ENCODE assay signal across 13 cellular contexts in the genomic region with DNA sequence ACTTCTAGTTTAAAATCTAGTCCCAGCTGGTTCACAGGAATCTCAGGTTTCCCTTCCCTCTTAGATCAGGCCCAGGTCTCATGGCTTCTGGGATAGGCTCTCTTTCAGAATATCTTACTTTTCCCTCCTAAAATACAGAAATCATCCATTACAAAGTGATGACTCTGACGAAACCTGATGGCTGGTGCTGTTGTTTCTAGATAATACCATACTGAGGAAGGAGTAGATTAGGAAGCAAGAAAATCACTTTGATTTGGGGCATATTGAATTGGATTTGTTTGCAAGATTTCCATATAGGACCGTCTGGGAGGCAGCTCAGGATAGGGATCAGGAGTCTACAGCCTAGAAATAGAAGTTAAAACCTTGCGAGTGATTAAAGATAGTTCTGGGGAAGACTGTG. TPM values are rescaled to one million over a fixed set of nuclear protein-coding genes. Genes with fewer than 3 reads are reported as not detected.
DNase-seq lines count a peak whose midpoint lies in the region; ATAC-seq, FAIRE-seq and TF ChIP-seq lines count a peak whose summit lies in the region.
"Had no signal": no experiment of that assay in that cellular context is flagged by ENCODE, and none has a peak within 500 bp of the region (broad histone marks: within the 10 kb centered on the region; RNA-seq: fewer than 3 reads in every experiment).

No MANE protein-coding gene starts in this region.

- no peak for TF ChIP-seq RAD21 in HepG2 (CRISPR knock-in tag; IDR thresholded peaks at IDR 0.05)

- POLR2A ChIA-PET in HepG2 (lab: Yijun Ruan, JAX), result interaction anchor here (1.9 kb wide), 1 partner anchor 17 kb away, joined by 9 read pairs; the partner anchor contains the start of gene ZSCAN31
- POLR2A ChIA-PET in endothelial cell of umbilical vein (lab: Charles Lee), result interaction anchor here (0.8 kb wide), 1 partner anchor 18 kb away, joined by 5 read pairs; no protein-coding TSS in a partner anchor

- TF ChIP-seq CTCF in HepG2 (CRISPR knock-in tag; IDR thresholded peaks at IDR 0.05) (no peak), right lobe of liver (IDR thresholded peaks at IDR 0.05) (no peak), endothelial cell of umbilical vein (IDR thresholded peaks at IDR 0.05; ENCODE audit: extremely low read depth in 1 of 2, insufficient read depth in 1 of 2, low read depth in 1 of 2, low read length in 2 of 2) (no peak), parathyroid adenoma (IDR thresholded peaks at IDR 0.05) (no peak), spleen (IDR thresholded peaks at IDR 0.05 in 8 of 11, conservative IDR thresholded peaks at IDR 0.05 in 3 of 11) (no peak)

- no peak overlapping the region for H3K27ac ChIP-seq in HepG2 (ENCODE audit: extremely low read length, insufficient read depth, low read length)
- H3K27ac ChIP-seq in right lobe of liver, result no peak overlapping the region
- peak overlapping the region; percentile 60 for H3K27ac ChIP-seq in endothelial cell of umbilical vein (ENCODE audit: insufficient read depth, low read depth, low read length)
- peak overlapping the region; percentile 68 for H3K27ac ChIP-seq in parathyroid adenoma
- peak overlapping the region in 1 of 8 donors; percentile 87 for H3K27ac ChIP-seq in spleen
- H3K27ac ChIP-seq: brain microvascular endothelial cell, SJCRH30 had no signal

- H2AFZ ChIP-seq in HepG2 (ENCODE audit: low read length), result no peak overlapping the region
- H2AFZ ChIP-seq in endothelial cell of umbilical vein (ENCODE audit: low read depth, low read length), result no peak overlapping the region
- no peak overlapping the region for H2AFZ ChIP-seq in parathyroid adenoma

- H3K79me2 ChIP-seq in HepG2 (ENCODE audit: insufficient read depth, low read length) (peaks cover 26% of the 10 kb centered on the region), endothelial cell of umbilical vein (ENCODE audit: control insufficient read depth, insufficient read depth, low read length) (peaks cover 27% of the 10 kb centered on the region), parathyroid adenoma (no peaks in the 10 kb centered on the region)

- H3K27me3 ChIP-seq in HepG2 (ENCODE audit: control insufficient read depth in 1 of 2, insufficient read depth in 2 of 2, low read length in 2 of 2), result no peaks in the 10 kb centered on the region; a peak in 1 of 5 replicates
- no peaks in the 10 kb centered on the region for H3K27me3 ChIP-seq in right lobe of liver
- H3K27me3 ChIP-seq in endothelial cell of umbilical vein (ENCODE audit: control insufficient read depth in 2 of 2, insufficient read depth in 2 of 2, low read length in 2 of 2), result no peaks in the 10 kb centered on the region
- H3K27me3 ChIP-seq in parathyroid adenoma (ENCODE audit: control insufficient read depth, insufficient read depth, low read length), result no peaks in the 10 kb centered on the region
- no peaks in the 10 kb centered on the region for H3K27me3 ChIP-seq in spleen (replicated peaks in 1 of 7)
- H3K27me3 ChIP-seq: brain microvascular endothelial cell, SJCRH30 had no signal

- no peaks in the 10 kb centered on the region for H3K9me1 ChIP-seq in endothelial cell of umbilical vein (replicated peaks; ENCODE audit: control insufficient read depth, extremely low read depth, insufficient read depth, low read length)

- dilution Hi-C loops in endothelial cell of umbilical vein (cut with MboI; ENCODE audit: extremely low pct_ligation_motif_present, low sequenced_read_pairs), result no loop called here

- WGBS in HepG2 (ENCODE audit: low lambda C conversion rate), result 96% methylated on average over 3 of the region's 3 CpGs
- 81% methylated on average over 3 of the region's 3 CpGs for WGBS in right lobe of liver (ENCODE audit: insufficient coverage, low coverage, low lambda C conversion rate, missing lambda C conversion rate)
- WGBS in spleen, 5 donors, result 90 to 98% (median 92%) methylated on average over 3 of the region's 3 CpGs

- DNase-seq in HepG2 (ENCODE audit: low spot score), result no peak
- no peak for DNase-seq in right lobe of liver
- no peak for DNase-seq in endothelial cell of umbilical vein (ENCODE audit: low read depth, low spot score)
- DNase-seq in spleen, result no peak
- no peak for DNase-seq in NCI-H226
- no peak for DNase-seq in hepatic stellate cell (ENCODE audit: low spot score)
- DNase-seq: activated gamma-delta T cell treated with Interleukin-2 at 50 U/mL for 16 hours; SJCRH30; stimulated activated CD4-positive, alpha-beta T cell treated with anti-CD3 and anti-CD28 coated beads, Interleukin-15, amount 100 ng/mL, for 24 hours had no signal

- H4K20me1 ChIP-seq in HepG2 (ENCODE audit: insufficient read depth, low read length), result no peaks in the 10 kb centered on the region
- no peaks in the 10 kb centered on the region for H4K20me1 ChIP-seq in endothelial cell of umbilical vein (replicated peaks; ENCODE audit: control insufficient read depth, extremely low read depth, insufficient read depth, low read length)

- H3K4me1 ChIP-seq in HepG2 (ENCODE audit: insufficient read depth, low read length) (peaks cover 40% of the 10 kb centered on the region), right lobe of liver (peaks cover 0 to 29% (median 5%) of the 10 kb centered on the region in 4 donors), endothelial cell of umbilical vein (ENCODE audit: control insufficient read depth, extremely low read depth, insufficient read depth, low read length) (peaks cover 44% of the 10 kb centered on the region), parathyroid adenoma (peaks cover 8% of the 10 kb centered on the region), spleen (peaks cover 22 to 69% (median 39%) of the 10 kb centered on the region in 6 donors)
- H3K4me1 ChIP-seq: SJCRH30 had no signal

- TF ChIP-seq EP300 in HepG2 (IDR thresholded peaks at IDR 0.05; ENCODE audit: low read depth in 2 of 2, low read length in 2 of 2) (no peak), HepG2 (CRISPR knock-in tag; IDR thresholded peaks at IDR 0.05; ENCODE audit: borderline replicate concordance) (no peak)

- no peak for ATAC-seq in HepG2
- no peak for ATAC-seq in right lobe of liver
- no peak for ATAC-seq in GM21447 (IDR thresholded peaks at IDR 0.05; ENCODE audit: unreplicated experiment)

- TF ChIP-seq POLR2A in HepG2 (IDR thresholded peaks at IDR 0.05; ENCODE audit: insufficient read depth in 1 of 2, low read depth in 2 of 2, low read length in 2 of 2) (no peak), right lobe of liver (IDR thresholded peaks at IDR 0.05) (no peak), endothelial cell of umbilical vein (IDR thresholded peaks at IDR 0.05; ENCODE audit: low read depth, low read length) (no peak), spleen (IDR thresholded peaks at IDR 0.05) (no peak)

- H3K4me2 ChIP-seq in HepG2 (ENCODE audit: low read depth, low read length), result no peak overlapping the region
- H3K4me2 ChIP-seq in endothelial cell of umbilical vein (ENCODE audit: insufficient read depth, low read length), result peak overlapping the region; percentile 44
- H3K4me2 ChIP-seq in parathyroid adenoma (ENCODE audit: low read length), result no peak overlapping the region

- no peak for FAIRE-seq in HepG2 (lab: Jason Lieb, UNC)
- FAIRE-seq in endothelial cell of umbilical vein (lab: Jason Lieb, UNC), result no peak
- FAIRE-seq: GM12891 had no signal

- intact Hi-C loops in HepG2 (cut with micrococcal nuclease; ENCODE audit: unreplicated experiment) (no loop called here), right lobe of liver (cut with DNase I) (loop anchor here in 1 of 2 donors (10.0 kb wide), 1 partner anchor 229 kb away; the partner anchor contains the start of gene ZSCAN16), endothelial cell of umbilical vein (cut with micrococcal nuclease) (no loop called here), spleen (cut with DNase I; ENCODE audit: low total_unique reads) (loop anchor here (10.0 kb wide), 1 partner anchor 219 kb away; no protein-coding TSS in a partner anchor)

- H3K9me3 ChIP-seq in HepG2 (ENCODE audit: low read length), result no peaks in the 10 kb centered on the region
- no peaks in the 10 kb centered on the region for H3K9me3 ChIP-seq in right lobe of liver
- H3K9me3 ChIP-seq in endothelial cell of umbilical vein (replicated peaks; ENCODE audit: control insufficient read depth, insufficient read depth, low read length), result no peaks in the 10 kb centered on the region
- H3K9me3 ChIP-seq in parathyroid adenoma (ENCODE audit: control insufficient read depth, low read length), result no peaks in the 10 kb centered on the region
- H3K9me3 ChIP-seq in spleen, result no peaks in the 10 kb centered on the region
- H3K9me3 ChIP-seq: SJCRH30 had no signal

- H3K36me3 ChIP-seq in HepG2 (replicated peaks in 1 of 2; ENCODE audit: control insufficient read depth in 1 of 2, insufficient read depth in 2 of 2, low read length in 2 of 2) (no peaks in the 10 kb centered on the region), right lobe of liver (no peaks in the 10 kb centered on the region), endothelial cell of umbilical vein (ENCODE audit: control insufficient read depth in 2 of 2, extremely low read depth in 1 of 2, insufficient read depth in 2 of 2, low read length in 2 of 2) (no peaks in the 10 kb centered on the region), parathyroid adenoma (ENCODE audit: control insufficient read depth, insufficient read depth, low read length) (no peaks in the 10 kb centered on the region), spleen (no peaks in the 10 kb centered on the region)
- H3K36me3 ChIP-seq: brain microvascular endothelial cell, SJCRH30 had no signal

- in situ Hi-C loops in HepG2 (cut with HindIII; ENCODE audit: extremely low pct_ligation_motif_present, low pct_unique_long_range_greater_than_20kb), result no loop called here

- H3K9ac ChIP-seq in HepG2 (ENCODE audit: insufficient read depth, low read depth, low read length) (no peak overlapping the region), endothelial cell of umbilical vein (replicated peaks; ENCODE audit: extremely low read depth, insufficient read depth, low read length) (peak overlapping the region; percentile 23), parathyroid adenoma (no peak overlapping the region)

- CTCF ChIA-PET in HepG2 (lab: Yijun Ruan, JAX; ENCODE audit: low intra/inter-chr PET ratio, low total read pairs) (no interaction called here), endothelial cell of umbilical vein (lab: Charles Lee) (interaction anchor here (1.3 kb wide), 1 partner anchor 17 kb away, joined by 3 read pairs; no protein-coding TSS in a partner anchor)

- H3K4me3 ChIP-seq in HepG2 (replicated peaks in 1 of 3; ENCODE audit: insufficient read depth in 1 of 3, low read depth in 2 of 3, low read length in 3 of 3) (no peak overlapping the region), right lobe of liver (no peak overlapping the region), endothelial cell of umbilical vein (replicated peaks in 1 of 3; ENCODE audit: insufficient read depth in 1 of 3, low read depth in 1 of 3, low read length in 3 of 3) (peak overlapping the region in 1 of 3 experiments; percentile 9), parathyroid adenoma (ENCODE audit: low read depth, low read length) (no peak overlapping the region), spleen (no peak overlapping the region)
- H3K4me3 ChIP-seq: SJCRH30 had no signal

- BruUV-seq in HepG2 (replicated peaks; lab: Mats Ljungman, UMichigan), result no TSS peak
- no TSS peak for BruUV-seq in endothelial cell of umbilical vein (replicated peaks; lab: Mats Ljungman, UMichigan)

RNA-seq across cellular contexts. Expression of gene ZKSCAN3, which starts 3.6 kb away (rescaled TPM):
- 7.4 and 8.1 TPM in 2 replicates for total RNA-seq in HepG2 (2016; rRNA removed; fragmentation: Illumina TruSeq; extraction: Trizol)
- 1.1 and 1.3 TPM in 2 replicates for total RNA-seq in HepG2 (2016; cell fraction: cytosol; rRNA removed; fragmentation: Illumina TruSeq; extraction: Trizol; ENCODE audit: low read depth)
- 5.8 and 7.9 TPM in 2 replicates for total RNA-seq in HepG2 (2016; cell fraction: insoluble cytoplasmic fraction; rRNA removed; fragmentation: Illumina TruSeq; extraction: Trizol)
- total RNA-seq in HepG2 (2016; cell fraction: membrane; rRNA removed; fragmentation: Illumina TruSeq; extraction: Trizol), result 4.5 and 4.9 TPM in 2 replicates
- total RNA-seq in HepG2 (2016; cell fraction: nucleus; rRNA removed; fragmentation: Illumina TruSeq; extraction: Trizol), result 3.8 and 5.4 TPM in 2 replicates
- polyA plus RNA-seq in HepG2 (2011; rRNA removed), result 3.3 and 3.6 TPM in 2 replicates
- 2.0 and 2.2 TPM in 2 replicates for polyA plus RNA-seq in HepG2 (2011; cell fraction: cytosol; rRNA removed)
- 2.8 and 4.3 TPM in 2 replicates for polyA plus RNA-seq in HepG2 (2011; cell fraction: nucleus; rRNA removed)
- polyA plus RNA-seq in HepG2 (2012), result 1.8 and 3.3 TPM in 2 replicates
- 0.74 and 0.85 TPM in 2 replicates for polyA plus RNA-seq in HepG2 (2016; cell fraction: cytosol; fragmentation: Illumina TruSeq; extraction: Trizol; ENCODE audit: low read depth)
- 4.8 and 5.6 TPM in 2 replicates for polyA plus RNA-seq in HepG2 (2016; cell fraction: insoluble cytoplasmic fraction; fragmentation: Illumina TruSeq; extraction: Trizol; ENCODE audit: low read depth)
- polyA plus RNA-seq in HepG2 (2016; cell fraction: membrane; fragmentation: Illumina TruSeq; extraction: Trizol; ENCODE audit: low read depth), result 2.0 and 2.3 TPM in 2 replicates
- polyA plus RNA-seq in HepG2 (2016; cell fraction: nucleus; fragmentation: Illumina TruSeq; extraction: Trizol; ENCODE audit: insufficient read depth, low read depth), result 8.6 and 9.9 TPM in 2 replicates
- 1.5 and 2.8 TPM in 2 replicates for polyA minus RNA-seq in HepG2 (2011; rRNA and poly(A)+ RNA removed; ENCODE audit: low replicate concordance)
- polyA minus RNA-seq in HepG2 (2011; cell fraction: cytosol; rRNA and poly(A)+ RNA removed), result 3.0 and 3.1 TPM in 2 replicates
- 4.4 and 7.8 TPM in 2 replicates for polyA minus RNA-seq in HepG2 (2011; cell fraction: nucleus; rRNA and poly(A)+ RNA removed)
- 1 to 10 TPM; 1.3 to 3.8 (median 2.5) TPM for total RNA-seq in right lobe of liver
- 4.9 and 6.9 TPM in 2 replicates for total RNA-seq in endothelial cell of umbilical vein
- 2.5 and 2.7 TPM in 2 replicates for polyA plus RNA-seq in endothelial cell of umbilical vein
- 2.2 and 2.5 TPM in 2 replicates for polyA plus RNA-seq in endothelial cell of umbilical vein (2011; cell fraction: cytosol; rRNA removed)
- 4.1 and 4.6 TPM in 2 replicates for polyA plus RNA-seq in endothelial cell of umbilical vein (2011; cell fraction: nucleus; rRNA removed)
- 2.2 and 2.6 TPM in 2 replicates for polyA plus RNA-seq in endothelial cell of umbilical vein (2012)
- 3.4 and 3.5 TPM in 2 replicates for polyA minus RNA-seq in endothelial cell of umbilical vein
- polyA minus RNA-seq in endothelial cell of umbilical vein (2011; cell fraction: cytosol; rRNA and poly(A)+ RNA removed), result 0.82 TPM
- 2.2 and 2.8 TPM in 2 replicates for polyA minus RNA-seq in endothelial cell of umbilical vein (2011; cell fraction: nucleus; rRNA and poly(A)+ RNA removed)
- 1 to 10 TPM; 4.9 to 8.4 (median 7.1) TPM for total RNA-seq in spleen
- polyA plus RNA-seq in spleen, result 1 to 10 TPM; 1.0 to 2.2 (median 1.6) TPM

RNA-seq across cellular contexts. Expression of gene ZSCAN31, which starts 17.4 kb away (rescaled TPM):
- 6.2 and 7.2 TPM in 2 replicates for total RNA-seq in HepG2 (2016; rRNA removed; fragmentation: Illumina TruSeq; extraction: Trizol)
- total RNA-seq in HepG2 (2016; cell fraction: cytosol; rRNA removed; fragmentation: Illumina TruSeq; extraction: Trizol; ENCODE audit: low read depth), result 3.0 and 3.6 TPM in 2 replicates
- total RNA-seq in HepG2 (2016; cell fraction: insoluble cytoplasmic fraction; rRNA removed; fragmentation: Illumina TruSeq; extraction: Trizol), result 7.3 and 8.3 TPM in 2 replicates
- total RNA-seq in HepG2 (2016; cell fraction: membrane; rRNA removed; fragmentation: Illumina TruSeq; extraction: Trizol), result 6.2 and 10.2 TPM in 2 replicates
- total RNA-seq in HepG2 (2016; cell fraction: nucleus; rRNA removed; fragmentation: Illumina TruSeq; extraction: Trizol), result 4.9 and 6.5 TPM in 2 replicates
- 3.6 and 5.3 TPM in 2 replicates for polyA plus RNA-seq in HepG2 (2011; rRNA removed)
- polyA plus RNA-seq in HepG2 (2011; cell fraction: cytosol; rRNA removed), result 2.6 and 3.6 TPM in 2 replicates
- 3.9 and 4.9 TPM in 2 replicates for polyA plus RNA-seq in HepG2 (2011; cell fraction: nucleus; rRNA removed)
- 4.8 and 4.9 TPM in 2 replicates for polyA plus RNA-seq in HepG2 (2012)
- polyA plus RNA-seq in HepG2 (2016; cell fraction: cytosol; fragmentation: Illumina TruSeq; extraction: Trizol; ENCODE audit: low read depth), result 1.6 and 2.0 TPM in 2 replicates
- 5.7 TPM in 2 replicates for polyA plus RNA-seq in HepG2 (2016; cell fraction: insoluble cytoplasmic fraction; fragmentation: Illumina TruSeq; extraction: Trizol; ENCODE audit: low read depth)
- 2.2 and 2.3 TPM in 2 replicates for polyA plus RNA-seq in HepG2 (2016; cell fraction: membrane; fragmentation: Illumina TruSeq; extraction: Trizol; ENCODE audit: low read depth)
- 4.4 and 7.8 TPM in 2 replicates for polyA plus RNA-seq in HepG2 (2016; cell fraction: nucleus; fragmentation: Illumina TruSeq; extraction: Trizol; ENCODE audit: insufficient read depth, low read depth)
- 7.2 and 8.6 TPM in 2 replicates for polyA minus RNA-seq in HepG2 (2011; rRNA and poly(A)+ RNA removed; ENCODE audit: low replicate concordance)
- polyA minus RNA-seq in HepG2 (2011; cell fraction: cytosol; rRNA and poly(A)+ RNA removed), result 5.3 and 5.4 TPM in 2 replicates
- 7.1 and 8.2 TPM in 2 replicates for polyA minus RNA-seq in HepG2 (2011; cell fraction: nucleus; rRNA and poly(A)+ RNA removed)
- total RNA-seq in right lobe of liver, result 1 to 10 TPM; 3.7 to 6.9 (median 4.6) TPM
- total RNA-seq in endothelial cell of umbilical vein, result 19.5 and 23.0 TPM in 2 replicates
- 11.0 and 12.9 TPM in 2 replicates for polyA plus RNA-seq in endothelial cell of umbilical vein
- 19.9 and 24.1 TPM in 2 replicates for polyA plus RNA-seq in endothelial cell of umbilical vein (2011; cell fraction: cytosol; rRNA removed)
- polyA plus RNA-seq in endothelial cell of umbilical vein (2011; cell fraction: nucleus; rRNA removed), result 45.5 and 49.6 TPM in 2 replicates
- 18.0 and 26.7 TPM in 2 replicates for polyA plus RNA-seq in endothelial cell of umbilical vein (2012)
- 22.5 and 27.7 TPM in 2 replicates for polyA minus RNA-seq in endothelial cell of umbilical vein
- 6.3 TPM for polyA minus RNA-seq in endothelial cell of umbilical vein (2011; cell fraction: cytosol; rRNA and poly(A)+ RNA removed)
- polyA minus RNA-seq in endothelial cell of umbilical vein (2011; cell fraction: nucleus; rRNA and poly(A)+ RNA removed), result 14.4 and 18.7 TPM in 2 replicates
- total RNA-seq in spleen, result 10 to 100 TPM in 1 of 7 donors, 1 to 10 TPM in 6; 2.8 to 13.7 (median 4.2) TPM
- 1 to 10 TPM; 1.2 to 2.5 (median 1.7) TPM for polyA plus RNA-seq in spleen

RNA-seq across cellular contexts. Expression of gene ZSCAN12, which starts 46.2 kb away (rescaled TPM):
- total RNA-seq in HepG2 (2016; rRNA removed; fragmentation: Illumina TruSeq; extraction: Trizol) (8.9 and 9.8 TPM in 2 replicates), right lobe of liver (1 to 10 TPM; 1.4 to 1.6 (median 1.5) TPM), endothelial cell of umbilical vein (4.2 and 4.4 TPM in 2 replicates), spleen (10 to 100 TPM in 1 of 7 donors, 1 to 10 TPM in 6; 6.6 to 10.3 (median 8.8) TPM)
- 1.8 and 2.1 TPM in 2 replicates for total RNA-seq in HepG2 (2016; cell fraction: cytosol; rRNA removed; fragmentation: Illumina TruSeq; extraction: Trizol; ENCODE audit: low read depth)
- total RNA-seq in HepG2 (2016; cell fraction: insoluble cytoplasmic fraction; rRNA removed; fragmentation: Illumina TruSeq; extraction: Trizol), result 9.2 and 10.2 TPM in 2 replicates
- total RNA-seq in HepG2 (2016; cell fraction: membrane; rRNA removed; fragmentation: Illumina TruSeq; extraction: Trizol), result 5.2 and 6.9 TPM in 2 replicates
- total RNA-seq in HepG2 (2016; cell fraction: nucleus; rRNA removed; fragmentation: Illumina TruSeq; extraction: Trizol), result 13.4 and 13.6 TPM in 2 replicates
- polyA plus RNA-seq in HepG2 (2011; rRNA removed) (2.6 and 2.8 TPM in 2 replicates), endothelial cell of umbilical vein (1.1 and 1.3 TPM in 2 replicates), spleen (1 to 10 TPM; 1.8 to 3.1 (median 2.4) TPM)
- polyA plus RNA-seq in HepG2 (2011; cell fraction: cytosol; rRNA removed), result 1.2 and 1.8 TPM in 2 replicates
- polyA plus RNA-seq in HepG2 (2011; cell fraction: nucleus; rRNA removed), result 2.9 and 3.3 TPM in 2 replicates
- 3.1 and 3.4 TPM in 2 replicates for polyA plus RNA-seq in HepG2 (2012)
- 0.46 and 0.64 TPM in 2 replicates for polyA plus RNA-seq in HepG2 (2016; cell fraction: cytosol; fragmentation: Illumina TruSeq; extraction: Trizol; ENCODE audit: low read depth)
- 5.0 and 5.2 TPM in 2 replicates for polyA plus RNA-seq in HepG2 (2016; cell fraction: insoluble cytoplasmic fraction; fragmentation: Illumina TruSeq; extraction: Trizol; ENCODE audit: low read depth)
- 1.5 and 1.6 TPM in 2 replicates for polyA plus RNA-seq in HepG2 (2016; cell fraction: membrane; fragmentation: Illumina TruSeq; extraction: Trizol; ENCODE audit: low read depth)
- 9.9 and 11.0 TPM in 2 replicates for polyA plus RNA-seq in HepG2 (2016; cell fraction: nucleus; fragmentation: Illumina TruSeq; extraction: Trizol; ENCODE audit: insufficient read depth, low read depth)
- 2.4 and 4.9 TPM in 2 replicates for polyA minus RNA-seq in HepG2 (2011; rRNA and poly(A)+ RNA removed; ENCODE audit: low replicate concordance)
- polyA minus RNA-seq in HepG2 (2011; cell fraction: cytosol; rRNA and poly(A)+ RNA removed), result 1.5 and 2.7 TPM in 2 replicates
- polyA minus RNA-seq in HepG2 (2011; cell fraction: nucleus; rRNA and poly(A)+ RNA removed), result 21.4 and 24.7 TPM in 2 replicates
- 1.3 and 1.4 TPM in 2 replicates for polyA plus RNA-seq in endothelial cell of umbilical vein (2011; cell fraction: cytosol; rRNA removed)
- polyA plus RNA-seq in endothelial cell of umbilical vein (2011; cell fraction: nucleus; rRNA removed), result 3.3 and 4.0 TPM in 2 replicates
- polyA plus RNA-seq in endothelial cell of umbilical vein (2012), result 1.5 and 1.6 TPM in 2 replicates
- polyA minus RNA-seq in endothelial cell of umbilical vein, result 3.0 and 3.3 TPM in 2 replicates
- polyA minus RNA-seq in endothelial cell of umbilical vein (2011; cell fraction: cytosol; rRNA and poly(A)+ RNA removed), result 3.3 TPM
- polyA minus RNA-seq in endothelial cell of umbilical vein (2011; cell fraction: nucleus; rRNA and poly(A)+ RNA removed), result 3.6 and 5.3 TPM in 2 replicates

Comparison
In these comparisons a context has a peak if more than half of its experiments do, and no peak if none do; other contexts are left out.
1. H3K27ac ChIP-seq: peak in endothelial cell of umbilical vein (single experiment) and parathyroid adenoma (single experiment); none in HepG2 (single experiment) and right lobe of liver (0 of 3).